In the genomic region with DNA sequence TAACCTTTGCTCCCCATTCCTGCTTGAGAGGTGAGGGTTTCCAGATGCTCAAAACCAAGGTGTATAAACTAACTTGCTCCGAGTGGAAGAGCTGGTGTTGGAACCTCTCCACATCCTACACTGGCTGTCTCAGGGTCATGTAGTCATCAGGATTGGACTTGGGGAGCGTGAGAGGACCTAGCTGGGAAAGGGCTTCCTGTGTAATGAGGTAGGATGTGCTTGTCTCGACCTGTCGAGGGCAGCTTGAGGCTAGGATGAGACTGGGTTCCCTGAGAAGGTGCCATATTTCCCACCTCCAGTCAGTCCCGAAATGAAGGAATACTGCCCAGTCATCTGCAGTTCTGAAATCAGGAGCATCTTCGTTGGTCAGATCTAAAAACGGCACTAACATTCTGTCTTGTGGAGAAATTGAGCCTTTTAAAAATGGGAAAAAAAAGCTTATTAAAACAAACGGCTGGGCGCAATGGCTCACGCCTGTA, we compare ENCODE assay signal across 1 cellular context.
TF ChIP-seq lines count a peak whose summit lies in the region.

No MANE protein-coding gene starts in this region.

TF ChIP-seq in HCT116, 20 proteins besides CTCF, POLR2A, EP300 and RAD21 (continued from another document):
- no peak for TF ChIP-seq ATF3 (IDR thresholded peaks at IDR 0.05)
- TF ChIP-seq, protein P1, sequence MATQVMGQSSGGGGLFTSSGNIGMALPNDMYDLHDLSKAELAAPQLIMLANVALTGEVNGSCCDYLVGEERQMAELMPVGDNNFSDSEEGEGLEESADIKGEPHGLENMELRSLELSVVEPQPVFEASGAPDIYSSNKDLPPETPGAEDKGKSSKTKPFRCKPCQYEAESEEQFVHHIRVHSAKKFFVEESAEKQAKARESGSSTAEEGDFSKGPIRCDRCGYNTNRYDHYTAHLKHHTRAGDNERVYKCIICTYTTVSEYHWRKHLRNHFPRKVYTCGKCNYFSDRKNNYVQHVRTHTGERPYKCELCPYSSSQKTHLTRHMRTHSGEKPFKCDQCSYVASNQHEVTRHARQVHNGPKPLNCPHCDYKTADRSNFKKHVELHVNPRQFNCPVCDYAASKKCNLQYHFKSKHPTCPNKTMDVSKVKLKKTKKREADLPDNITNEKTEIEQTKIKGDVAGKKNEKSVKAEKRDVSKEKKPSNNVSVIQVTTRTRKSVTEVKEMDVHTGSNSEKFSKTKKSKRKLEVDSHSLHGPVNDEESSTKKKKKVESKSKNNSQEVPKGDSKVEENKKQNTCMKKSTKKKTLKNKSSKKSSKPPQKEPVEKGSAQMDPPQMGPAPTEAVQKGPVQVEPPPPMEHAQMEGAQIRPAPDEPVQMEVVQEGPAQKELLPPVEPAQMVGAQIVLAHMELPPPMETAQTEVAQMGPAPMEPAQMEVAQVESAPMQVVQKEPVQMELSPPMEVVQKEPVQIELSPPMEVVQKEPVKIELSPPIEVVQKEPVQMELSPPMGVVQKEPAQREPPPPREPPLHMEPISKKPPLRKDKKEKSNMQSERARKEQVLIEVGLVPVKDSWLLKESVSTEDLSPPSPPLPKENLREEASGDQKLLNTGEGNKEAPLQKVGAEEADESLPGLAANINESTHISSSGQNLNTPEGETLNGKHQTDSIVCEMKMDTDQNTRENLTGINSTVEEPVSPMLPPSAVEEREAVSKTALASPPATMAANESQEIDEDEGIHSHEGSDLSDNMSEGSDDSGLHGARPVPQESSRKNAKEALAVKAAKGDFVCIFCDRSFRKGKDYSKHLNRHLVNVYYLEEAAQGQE (IDR thresholded peaks at IDR 0.05; ENCODE audit: low read depth), result no peak
